8 cellular contexts compared by ENCODE assay signal in genomic region chr1:38835230-38835827, GRCh38. TPM values are rescaled to one million over a fixed set of nuclear protein-coding genes. Genes with fewer than 3 reads are reported as not detected.
DNase-seq lines count a peak whose midpoint lies in the region; ATAC-seq and TF ChIP-seq lines count a peak whose summit lies in the region.

No MANE protein-coding gene starts in this region.

- peaks cover 7% of the 10 kb centered on the region for H3K27me3 Mint-ChIP-seq in activated CD4-positive, alpha-beta memory T cell treated with anti-CD3 and anti-CD28 coated beads for 36 hours
- peaks cover 2% of the 10 kb centered on the region for H3K27me3 Mint-ChIP-seq in neural progenitor cell (ENCODE audit: insufficient read depth, low read depth)

- no peak overlapping the region for H3K27ac ChIP-seq in neural progenitor cell

- H4K20me1 ChIP-seq in neural progenitor cell (ENCODE audit: low read depth) = no peaks in the 10 kb centered on the region

- intact Hi-C loops in activated CD4-positive, alpha-beta memory T cell treated with anti-CD3 and anti-CD28 coated beads for 36 hours (cut with micrococcal nuclease) = loop anchor here (1.0 to 10.0 kb wide), 3 partner anchors 251 to 808 kb away; no protein-coding TSS in a partner anchor

- no peak overlapping the region for H2AFZ ChIP-seq in neural progenitor cell (replicated peaks)

- H3K27me3 ChIP-seq in neural progenitor cell = no peaks in the 10 kb centered on the region

- ATAC-seq in HG03045 (IDR thresholded peaks at IDR 0.05; ENCODE audit: unreplicated experiment) = no peak

- no peaks in the 10 kb centered on the region for H3K9me3 Mint-ChIP-seq in activated CD4-positive, alpha-beta memory T cell treated with anti-CD3 and anti-CD28 coated beads for 36 hours
- no peaks in the 10 kb centered on the region for H3K9me3 Mint-ChIP-seq in neural progenitor cell

- CTCF ChIA-PET in activated CD4-positive, alpha-beta memory T cell treated with anti-CD3 and anti-CD28 coated beads for 36 hours (lab: Charles Lee) = interaction anchor here (0.6 to 2.6 kb wide), 30 partner anchors 8 to 848 kb away, joined by 3 to 23 read pairs (median 4); partner anchors contain the start of genes POU3F1 and SF3A3

- H3K4me2 ChIP-seq in neural progenitor cell = no peak overlapping the region

- POLR2A ChIA-PET in activated CD4-positive, alpha-beta memory T cell treated with anti-CD3 and anti-CD28 coated beads for 36 hours (lab: Charles Lee) = no interaction called here

- peak; percentile 24 for DNase-seq in NK-92 treated with Interleukin-12 subunit alpha and Interleukin-12 subunit beta, amount 100 ng/mL, for 24 hours (lab: John Stamatoyannopoulos, UW)
- DNase-seq in NK-92 (lab: John Stamatoyannopoulos, UW; ENCODE audit: unreplicated experiment) = no peak
- peak; percentile 54 for DNase-seq in HS-27A (ENCODE audit: low read depth)
- DNase-seq in NCI-H69 (lab: John Stamatoyannopoulos, UW) = peak; percentile 77
- DNase-seq in activated CD4-positive, alpha-beta memory T cell treated with anti-CD3 and anti-CD28 coated beads for 36 hours = peak; percentile 40
- peak; percentile 90 for DNase-seq in fibroblast of the aortic adventitia (ENCODE audit: low read depth)
- peak; percentile 93 for DNase-seq in neural progenitor cell (ENCODE audit: low spot score)

- no peaks in the 10 kb centered on the region for H3K9me3 ChIP-seq in neural progenitor cell (ENCODE audit: low read depth)

- H3K79me2 ChIP-seq in neural progenitor cell (ENCODE audit: low read depth) = no peaks in the 10 kb centered on the region

- peaks cover 7% of the 10 kb centered on the region for H3F3A ChIP-seq in neural progenitor cell (ENCODE audit: low read depth)

- TF ChIP-seq CTCF in fibroblast of the aortic adventitia (IDR thresholded peaks at IDR 0.05; ENCODE audit: insufficient read depth, low read length) (peak; percentile 81), neural progenitor cell (IDR thresholded peaks at IDR 0.05) (peak; percentile 88)

- no peak overlapping the region for H3K27ac Mint-ChIP-seq in activated CD4-positive, alpha-beta memory T cell treated with anti-CD3 and anti-CD28 coated beads for 36 hours
- no peak overlapping the region for H3K27ac Mint-ChIP-seq in neural progenitor cell

- peaks cover 5% of the 10 kb centered on the region for H3K4me1 ChIP-seq in neural progenitor cell

- no peak overlapping the region for H3K9ac ChIP-seq in neural progenitor cell

- H3K4me1 Mint-ChIP-seq in activated CD4-positive, alpha-beta memory T cell treated with anti-CD3 and anti-CD28 coated beads for 36 hours (ENCODE audit: low read depth) = no peaks in the 10 kb centered on the region
- peaks cover 12% of the 10 kb centered on the region for H3K4me1 Mint-ChIP-seq in neural progenitor cell

- no peak overlapping the region for H3K4me3 ChIP-seq in fibroblast of the aortic adventitia (ENCODE audit: low read depth, low read length)
- no peak overlapping the region for H3K4me3 ChIP-seq in neural progenitor cell

- H3K4me3 Mint-ChIP-seq in activated CD4-positive, alpha-beta memory T cell treated with anti-CD3 and anti-CD28 coated beads for 36 hours = no peak overlapping the region
- no peak overlapping the region for H3K4me3 Mint-ChIP-seq in neural progenitor cell

- peaks cover 15% of the 10 kb centered on the region for H3K36me3 Mint-ChIP-seq in activated CD4-positive, alpha-beta memory T cell treated with anti-CD3 and anti-CD28 coated beads for 36 hours
- H3K36me3 Mint-ChIP-seq in neural progenitor cell = peaks cover 4% of the 10 kb centered on the region

- H3K36me3 ChIP-seq in neural progenitor cell = no peaks in the 10 kb centered on the region

RNA-seq across cellular contexts. Expression of gene RRAGC, which starts 24.2 kb away (rescaled TPM):
- total RNA-seq in activated CD4-positive, alpha-beta memory T cell treated with anti-CD3 and anti-CD28 coated beads for 36 hours = 10 to 100 TPM; 27.6 to 29.7 TPM
- 44.4 and 56.8 TPM in 2 replicates for total RNA-seq in fibroblast of the aortic adventitia (ENCODE audit: low replicate concordance)
- total RNA-seq in neural progenitor cell (ENCODE audit: low replicate concordance) = 6.5 and 11.4 TPM in 2 replicates

RNA-seq across cellular contexts. Expression of gene MYCBP, which starts 37.8 kb away (rescaled TPM):
- 10 to 100 TPM; 70.6 to 76.5 TPM for total RNA-seq in activated CD4-positive, alpha-beta memory T cell treated with anti-CD3 and anti-CD28 coated beads for 36 hours
- total RNA-seq in fibroblast of the aortic adventitia (ENCODE audit: low replicate concordance) (8.9 and 10.5 TPM in 2 replicates), neural progenitor cell (ENCODE audit: low replicate concordance) (32.7 and 36.5 TPM in 2 replicates)

RNA-seq across cellular contexts. Expression of gene GJA9, which starts 46.1 kb away (rescaled TPM):
- total RNA-seq in activated CD4-positive, alpha-beta memory T cell treated with anti-CD3 and anti-CD28 coated beads for 36 hours = not detected
- total RNA-seq in fibroblast of the aortic adventitia (ENCODE audit: low replicate concordance) = 0.09 TPM in 1 of 2 replicates, not detected in the other
- not detected in 2 replicates for total RNA-seq in neural progenitor cell (ENCODE audit: low replicate concordance)
